In genomic region chr17:16910341-16910740, GRCh38 we compare ENCODE assay signal across 18 cellular contexts.
DNase-seq lines count a peak whose midpoint lies in the region; ATAC-seq, FAIRE-seq and TF ChIP-seq lines count a peak whose summit lies in the region.
"Had no signal": no experiment of that assay in that cellular context is flagged by ENCODE, and none has a peak within 500 bp of the region (broad histone marks: within the 10 kb centered on the region; RNA-seq: fewer than 3 reads in every experiment).

No MANE protein-coding gene starts in this region.

- no peaks in the 10 kb centered on the region for H3K9me3 ChIP-seq in right atrium auricular region
- H3K9me3 ChIP-seq: HAP-1, SJCRH30 had no signal

- peaks cover 0 to 5% (median 0%) of the 10 kb centered on the region in 5 donors for H3K27me3 Mint-ChIP-seq in naive thymus-derived CD8-positive, alpha-beta T cell

- no peaks in the 10 kb centered on the region for H3K9me3 Mint-ChIP-seq in naive thymus-derived CD8-positive, alpha-beta T cell
- H3K9me3 Mint-ChIP-seq: IgD-negative memory B cell had no signal

- POLR2A ChIA-PET in naive thymus-derived CD8-positive, alpha-beta T cell (lab: Charles Lee), result no interaction called here

- no peaks in the 10 kb centered on the region for H3K36me3 Mint-ChIP-seq in naive thymus-derived CD8-positive, alpha-beta T cell
- H3K36me3 Mint-ChIP-seq: CD4-positive, alpha-beta memory T cell had no signal

- ATAC-seq in left ventricle myocardium superior (no peak), HG03280 (IDR thresholded peaks at IDR 0.05; ENCODE audit: unreplicated experiment) (no peak)
- no peak for ATAC-seq in naive thymus-derived CD8-positive, alpha-beta T cell

- H3K27me3 ChIP-seq in right atrium auricular region, result no peaks in the 10 kb centered on the region
- H3K27me3 ChIP-seq: SJCRH30 had no signal

- intact Hi-C loops in left ventricle myocardium superior (cut with micrococcal nuclease), result no loop called here

- FAIRE-seq in GM12891 (lab: Jason Lieb, UNC), result no peak

- H3K4me1 ChIP-seq in right atrium auricular region, result no peaks in the 10 kb centered on the region
- H3K4me1 ChIP-seq: HAP-1 had no signal

- H3K4me1 Mint-ChIP-seq in naive thymus-derived CD8-positive, alpha-beta T cell, result peaks cover 14 to 30% (median 20%) of the 10 kb centered on the region in 4 donors

- H3K36me3 ChIP-seq in right atrium auricular region, result no peaks in the 10 kb centered on the region
- H3K36me3 ChIP-seq: HAP-1, SJCRH30 had no signal

- no peak overlapping the region for H3K27ac ChIP-seq in right atrium auricular region
- H3K27ac ChIP-seq: RWPE1 had no signal

- TF ChIP-seq POLR2A in GM12891 (IDR thresholded peaks at IDR 0.05; ENCODE audit: low read depth, low read length), result no peak

- DNase-seq in right atrium auricular region (ENCODE audit: low spot score), result peak; percentile 34
- DNase-seq in left ventricle myocardium superior, result no peak
- peak; percentile 45 to 65 for DNase-seq in dermis microvascular lymphatic vessel endothelial cell (ENCODE audit: low read depth in 2 of 2)
- DNase-seq in naive thymus-derived CD8-positive, alpha-beta T cell, result no peak
- DNase-seq in SHP77 (lab: John Stamatoyannopoulos, UW), result no peak
- no peak for DNase-seq in GM12891 (ENCODE audit: insufficient read length, low spot score)
- DNase-seq: Calu3; CD4-positive, alpha-beta memory T cell; DMS79; NCI-H1930; NCI-H2171; NCI-H446 treated with DMSO at 0.1 percent for 48 hours; OCI-M1; SJCRH30 had no signal

- no peak overlapping the region for H3K4me3 ChIP-seq in right atrium auricular region
- H3K4me3 ChIP-seq: HAP-1, SJCRH30 had no signal

- peak overlapping the region in 7 of 10 donors; percentile 7 to 85 (median 63) for H3K27ac Mint-ChIP-seq in naive thymus-derived CD8-positive, alpha-beta T cell

- TF ChIP-seq CTCF in right atrium auricular region (IDR thresholded peaks at IDR 0.05), result no peak

- H3K4me3 Mint-ChIP-seq in naive thymus-derived CD8-positive, alpha-beta T cell, result no peak overlapping the region
- H3K4me3 Mint-ChIP-seq: IgD-negative memory B cell had no signal

TF ChIP-seq in GM12891, 5 proteins besides CTCF, POLR2A, EP300 and RAD21:
- TF ChIP-seq SPI1 (IDR thresholded peaks at IDR 0.05; ENCODE audit: low read depth, low read length), result no peak
- TF ChIP-seq PAX5 (IDR thresholded peaks at IDR 0.05; ENCODE audit: insufficient read depth, low read length, severe bottlenecking), result no peak
- no peak for TF ChIP-seq TAF1 (IDR thresholded peaks at IDR 0.05; ENCODE audit: low read depth, low read length)
- TF ChIP-seq POLR2AphosphoS5 (IDR thresholded peaks at IDR 0.05; ENCODE audit: low read depth, low read length), result no peak
- no peak for TF ChIP-seq POU2F2 (IDR thresholded peaks at IDR 0.05; ENCODE audit: low read depth, low read length)

Comparison
In these comparisons a context has a peak if more than half of its experiments do, and no peak if none do; other contexts are left out.
1. DNase-seq: peak in right atrium auricular region (single experiment) and dermis microvascular lymphatic vessel endothelial cell (2 of 2); none in left ventricle myocardium superior (single experiment), naive thymus-derived CD8-positive, alpha-beta T cell (0 of 10), SHP77 (0 of 2) and GM12891 (single experiment).